Comparison of ENCODE assay signal across 8 cellular contexts in genomic region chr6:43428112-43428570, GRCh38. TPM values are rescaled to one million over a fixed set of nuclear protein-coding genes. Genes with fewer than 3 reads are reported as not detected.
DNase-seq lines count a peak whose midpoint lies in the region; ATAC-seq lines count a peak whose summit lies in the region.

No MANE protein-coding gene starts in this region.

- H3K36me3 ChIP-seq in skeletal muscle tissue (ENCODE audit: control insufficient read depth in 3 of 3, insufficient read depth in 3 of 3, low read length in 3 of 3), result peaks cover 3 to 12% (median 8%) of the 10 kb centered on the region in 3 donors

- H3K4me1 ChIP-seq in skeletal muscle tissue (ENCODE audit: control insufficient read depth in 3 of 3, insufficient read depth in 3 of 3, low read length in 3 of 3), result peaks cover 13 to 21% (median 13%) of the 10 kb centered on the region in 3 donors

- peaks cover 15% of the 10 kb centered on the region for H3K4me1 Mint-ChIP-seq in T-helper 17 cell

- H3K27me3 Mint-ChIP-seq in T-helper 17 cell, result no peaks in the 10 kb centered on the region

- H3K9me3 ChIP-seq in T-helper 17 cell (ENCODE audit: control insufficient read depth, low read length, poor library complexity, severe bottlenecking), result no peaks in the 10 kb centered on the region
- H3K9me3 ChIP-seq in skeletal muscle tissue (ENCODE audit: control insufficient read depth in 3 of 3, low read length in 3 of 3), result no peaks in the 10 kb centered on the region

- peak overlapping the region; percentile 96 to 100 (median 98) for H3K4me3 ChIP-seq in skeletal muscle tissue (ENCODE audit: low read length in 3 of 3)

- ATAC-seq in T-helper 17 cell, result no peak
- no peak for ATAC-seq in GM18909 (IDR thresholded peaks at IDR 0.05; ENCODE audit: poor library complexity, unreplicated experiment)

- H3K36me3 Mint-ChIP-seq in T-helper 17 cell (ENCODE audit: low read depth), result no peaks in the 10 kb centered on the region

- H3K4me3 Mint-ChIP-seq in T-helper 17 cell, result peak overlapping the region; percentile 92

- DNase-seq in activated CD8-positive, alpha-beta memory T cell treated with anti-CD3 and anti-CD28 coated beads, Interleukin-2, amount 50 U/mL, for 24 hours (ENCODE audit: extremely low read depth), result peak; percentile 2
- no peak for DNase-seq in activated CD8-positive, alpha-beta memory T cell treated with anti-CD3 and anti-CD28 coated beads for 24 hours
- DNase-seq in T-helper 17 cell (no peak), globus pallidus (ENCODE audit: low spot score) (peak; percentile 7), middle frontal gyrus (ENCODE audit: extremely low spot score, low spot score) (no peak), NCI-H345 (lab: John Stamatoyannopoulos, UW) (no peak)

- peak overlapping the region; percentile 95 for H3K27ac Mint-ChIP-seq in T-helper 17 cell

- no peaks in the 10 kb centered on the region for H3K27me3 ChIP-seq in skeletal muscle tissue (ENCODE audit: control insufficient read depth in 3 of 3, insufficient read depth in 3 of 3, low read length in 3 of 3)

- H3K27ac ChIP-seq in skeletal muscle tissue (ENCODE audit: low read depth, low read length), result peak overlapping the region; percentile 70

- H3K9ac ChIP-seq in skeletal muscle tissue (ENCODE audit: low read depth in 1 of 3, low read length in 3 of 3), result peak overlapping the region; percentile 92 to 96 (median 95)

RNA-seq across cellular contexts. Expression of gene ABCC10, which starts 0.8 kb away (rescaled TPM):
- total RNA-seq in T-helper 17 cell, result 10 to 100 TPM; 51.0 to 70.7 TPM
- total RNA-seq in skeletal muscle tissue, result 8.9 TPM

RNA-seq across cellular contexts. Expression of gene DLK2, which starts 27.2 kb away (rescaled TPM):
- total RNA-seq in T-helper 17 cell, result under 1 TPM; 0.25 to 0.89 TPM
- 1.6 TPM for total RNA-seq in skeletal muscle tissue

RNA-seq across cellular contexts. Expression of gene TJAP1, which starts 49.2 kb away (rescaled TPM):
- total RNA-seq in T-helper 17 cell (10 to 100 TPM; 33.2 to 36.3 TPM), skeletal muscle tissue (7.8 TPM)

RNA-seq across cellular contexts. Expression of gene ZNF318, which starts 58.7 kb away (rescaled TPM):
- total RNA-seq in T-helper 17 cell, result 10 to 100 TPM; 22.5 to 24.0 TPM
- 6.3 TPM for total RNA-seq in skeletal muscle tissue

Comparison
In these comparisons a context has a peak if more than half of its experiments do, and no peak if none do; other contexts are left out.
1. DNase-seq: peak in activated CD8-positive, alpha-beta memory T cell treated with anti-CD3 and anti-CD28 coated beads, Interleukin-2, amount 50 U/mL, for 24 hours (single experiment) and globus pallidus (single experiment); none in activated CD8-positive, alpha-beta memory T cell treated with anti-CD3 and anti-CD28 coated beads for 24 hours (single experiment), T-helper 17 cell (0 of 3), middle frontal gyrus (single experiment) and NCI-H345 (single experiment).